ENCODE assay signal across 10 cellular contexts in genomic region chr12:63319386-63319785, GRCh38.
DNase-seq lines count a peak whose midpoint lies in the region; ATAC-seq, FAIRE-seq and TF ChIP-seq lines count a peak whose summit lies in the region.
"Had no signal": no experiment of that assay in that cellular context is flagged by ENCODE, and none has a peak within 500 bp of the region (broad histone marks: within the 10 kb centered on the region; RNA-seq: fewer than 3 reads in every experiment).

No MANE protein-coding gene starts in this region.

- H3K9ac ChIP-seq in GM12878 (ENCODE audit: control insufficient read depth, insufficient read depth, low read length) = no peak overlapping the region

- H3K4me1 Mint-ChIP-seq in CD8-positive, alpha-beta memory T cell = no peaks in the 10 kb centered on the region

- in situ Hi-C loops in GM12878 (cut with MboI) = no loop called here

- no peaks in the 10 kb centered on the region for H3K4me1 ChIP-seq in GM12878 (ENCODE audit: control insufficient read depth, insufficient read depth, low read length)
- no peaks in the 10 kb centered on the region for H3K4me1 ChIP-seq in CD8-positive, alpha-beta memory T cell (ENCODE audit: insufficient read depth, low read length)
- H3K4me1 ChIP-seq: transverse colon had no signal

- intact Hi-C loops in GM12878 (cut with micrococcal nuclease; ENCODE audit: unreplicated experiment) = no loop called here

- FAIRE-seq in GM12878 (lab: Jason Lieb, UNC) = no peak

- no peak overlapping the region for H3K4me3 Mint-ChIP-seq in CD8-positive, alpha-beta memory T cell

- ATAC-seq in GM19397 (IDR thresholded peaks at IDR 0.05; ENCODE audit: unreplicated experiment) (peak; percentile 49), HG03442 (IDR thresholded peaks at IDR 0.05; ENCODE audit: unreplicated experiment) (peak; percentile 82), GM12878 (peak; percentile 73), GM19328 (IDR thresholded peaks at IDR 0.05; ENCODE audit: unreplicated experiment) (no peak), GM21576 (IDR thresholded peaks at IDR 0.05; ENCODE audit: unreplicated experiment) (no peak)

- no peak overlapping the region for H3K4me3 ChIP-seq in GM12878
- H3K4me3 ChIP-seq in CD8-positive, alpha-beta memory T cell (ENCODE audit: low read length) = no peak overlapping the region
- H3K4me3 ChIP-seq: skin epidermis, transverse colon had no signal

- no peaks in the 10 kb centered on the region for H4K20me1 ChIP-seq in GM12878 (ENCODE audit: control insufficient read depth, insufficient read depth)

- TF ChIP-seq POLR2A in GM12878 (IDR thresholded peaks at IDR 0.05; ENCODE audit: low read depth, low read length) = no peak

- DNase-seq in COLO829 (ENCODE audit: low spot score) (peak; percentile 93), GM12878 (ENCODE audit: low read depth, low spot score) (no peak), substantia nigra (lab: John Stamatoyannopoulos, UW) (no peak)
- no peak for DNase-seq in CD8-positive, alpha-beta memory T cell
- DNase-seq: transverse colon had no signal

- POLR2A ChIA-PET in GM12878 (lab: Charles Lee) = no interaction called here
- POLR2A ChIA-PET in CD8-positive, alpha-beta memory T cell (lab: Charles Lee) = no interaction called here

- H3K27me3 ChIP-seq in GM12878 (replicated peaks in 1 of 2; ENCODE audit: control insufficient read depth in 2 of 2, insufficient read depth in 2 of 2, low read length in 1 of 2) = no peaks in the 10 kb centered on the region
- H3K27me3 ChIP-seq in CD8-positive, alpha-beta memory T cell (ENCODE audit: insufficient read depth, low read length, poor library complexity, severe bottlenecking) = no peaks in the 10 kb centered on the region
- H3K27me3 ChIP-seq: transverse colon had no signal

- no peaks in the 10 kb centered on the region for H3K27me3 Mint-ChIP-seq in CD8-positive, alpha-beta memory T cell

- no peak overlapping the region for H3K27ac Mint-ChIP-seq in CD8-positive, alpha-beta memory T cell

- no TSS peak for BruUV-seq in GM12878 (replicated peaks; lab: Mats Ljungman, UMichigan)

- TF ChIP-seq RAD21 in GM12878 (IDR thresholded peaks at IDR 0.05; ENCODE audit: insufficient read depth, low read depth, low read length) = no peak

- CTCF ChIA-PET in GM12878 (lab: Yijun Ruan, JAX) = no interaction called here
- CTCF ChIA-PET in CD8-positive, alpha-beta memory T cell (lab: Charles Lee) = no interaction called here

- no peaks in the 10 kb centered on the region for H3K9me3 ChIP-seq in GM12878 (replicated peaks; ENCODE audit: control insufficient read depth, insufficient read depth, low read length)
- H3K9me3 ChIP-seq in CD8-positive, alpha-beta memory T cell (ENCODE audit: low read length) = no peaks in the 10 kb centered on the region
- H3K9me3 ChIP-seq: transverse colon had no signal

- RAD21 ChIA-PET in GM12878 (lab: Charles Lee; ENCODE audit: unreplicated experiment) = no interaction called here

- TF ChIP-seq EP300 in GM12878 (IDR thresholded peaks at IDR 0.05; ENCODE audit: borderline replicate concordance in 1 of 2, control insufficient read depth in 1 of 2, low read depth in 2 of 2, low read length in 2 of 2) = no peak

- no peak overlapping the region for H2AFZ ChIP-seq in GM12878 (ENCODE audit: control insufficient read depth, low read depth, low read length)

- SMC1A ChIA-PET in GM12878 (lab: Charles Lee; ENCODE audit: uncharacterized antibody, unreplicated experiment) = no interaction called here

- H3K9me3 Mint-ChIP-seq in CD8-positive, alpha-beta memory T cell = peaks cover 0 to 3% (median 0%) of the 10 kb centered on the region in 5 donors

- no peaks in the 10 kb centered on the region for H3K36me3 Mint-ChIP-seq in CD8-positive, alpha-beta memory T cell

- TF ChIP-seq CTCF in GM12878 (IDR thresholded peaks at IDR 0.05 in 2 of 3, conservative IDR thresholded peaks at IDR 0.05 in 1 of 3; ENCODE audit: control insufficient read depth in 2 of 3, extremely low read depth in 1 of 3, insufficient read depth in 1 of 3, low read depth in 3 of 3, low read length in 3 of 3) = no peak; a peak in 1 of 6 replicates

- no peaks in the 10 kb centered on the region for H3K36me3 ChIP-seq in GM12878 (ENCODE audit: control insufficient read depth in 2 of 2, insufficient read depth in 2 of 2, low read length in 1 of 2)
- H3K36me3 ChIP-seq in CD8-positive, alpha-beta memory T cell (ENCODE audit: insufficient read depth, low read length) = no peaks in the 10 kb centered on the region
- H3K36me3 ChIP-seq: transverse colon had no signal

- H3K27ac ChIP-seq in GM12878 (ENCODE audit: control insufficient read depth, insufficient read depth) (no peak overlapping the region), substantia nigra (ENCODE audit: low read depth, low read length, poor library complexity, severe bottlenecking) (no peak overlapping the region)
- H3K27ac ChIP-seq in CD8-positive, alpha-beta memory T cell (ENCODE audit: low read depth, low read length) = no peak overlapping the region
- H3K27ac ChIP-seq: skin epidermis, transverse colon had no signal

- H3K79me2 ChIP-seq in GM12878 (ENCODE audit: control insufficient read depth, insufficient read depth, low read length) = no peaks in the 10 kb centered on the region

- no peak overlapping the region for H3K4me2 ChIP-seq in GM12878 (ENCODE audit: control insufficient read depth, insufficient read depth)

TF ChIP-seq in GM12878, 131 proteins besides CTCF, POLR2A, EP300 and RAD21 (continues in another document):
- TF ChIP-seq NR2F1 (conservative IDR thresholded peaks at IDR 0.05) (no peak), KDM1A (IDR thresholded peaks at IDR 0.05; ENCODE audit: borderline replicate concordance) (no peak), REST (IDR thresholded peaks at IDR 0.05; ENCODE audit: low read depth, low read length) (no peak), CREM (IDR thresholded peaks at IDR 0.05; ENCODE audit: low read depth) (no peak), FOS (IDR thresholded peaks at IDR 0.05; ENCODE audit: borderline replicate concordance, extremely low read depth, insufficient read length) (no peak), BCL11A (IDR thresholded peaks at IDR 0.05; ENCODE audit: low read depth, low read length) (no peak), SMARCA5 (IDR thresholded peaks at IDR 0.05) (no peak), HDAC6 (IDR thresholded peaks at IDR 0.05; ENCODE audit: unreplicated experiment) (no peak), NRF1 (conservative IDR thresholded peaks at IDR 0.05; ENCODE audit: low read depth, low read length) (no peak), MXI1 (IDR thresholded peaks at IDR 0.05; ENCODE audit: low read depth, low read length) (no peak), ATF7 (IDR thresholded peaks at IDR 0.05; ENCODE audit: low read depth) (no peak), TCF12 (IDR thresholded peaks at IDR 0.05; ENCODE audit: low read depth, low read length) (no peak), LARP7 (IDR thresholded peaks at IDR 0.05) (no peak), PRDM15 (CRISPR knock-in tag; IDR thresholded peaks at IDR 0.05) (no peak), CBFB (IDR thresholded peaks at IDR 0.05; ENCODE audit: low read depth) (no peak), SRF (IDR thresholded peaks at IDR 0.05; ENCODE audit: low read depth in 2 of 2, low read length in 2 of 2) (no peak)

Comparison
In these comparisons a context has a peak if more than half of its experiments do, and no peak if none do; other contexts are left out.
1. ATAC-seq: peak in GM19397 (single experiment), HG03442 (single experiment) and GM12878 (single experiment); none in GM19328 (single experiment) and GM21576 (single experiment).